In the genomic region with DNA sequence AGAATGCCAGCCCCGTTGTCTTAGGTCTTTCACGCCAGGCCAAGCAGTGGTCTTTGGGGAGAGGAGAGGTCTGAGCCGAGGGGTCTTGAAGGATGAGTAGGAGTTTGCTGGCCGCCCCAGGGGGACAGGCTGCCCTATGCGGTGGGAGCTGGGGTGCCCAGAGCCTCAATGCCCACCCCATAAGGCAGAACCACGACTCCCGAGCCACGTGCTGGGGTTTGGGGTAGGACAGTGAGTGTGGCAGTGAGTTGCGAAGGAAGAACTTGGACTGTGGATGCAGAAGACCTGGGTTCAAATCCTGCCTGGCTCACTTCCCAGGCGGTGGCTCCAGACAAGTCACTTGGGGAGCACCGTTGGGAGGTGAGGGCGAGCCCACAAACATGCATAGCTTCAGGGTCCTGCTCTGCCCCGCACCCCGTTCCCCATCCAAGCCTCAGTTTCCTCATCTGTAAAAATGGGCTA, we compare ENCODE assay signal across 2 cellular contexts.
TF ChIP-seq lines count a peak whose summit lies in the region.

No MANE protein-coding gene starts in this region.

TF ChIP-seq in IMR-90, 13 proteins besides CTCF, POLR2A, EP300 and RAD21:
- TF ChIP-seq CHD1 (IDR thresholded peaks at IDR 0.05; ENCODE audit: low read depth, low read length), result no peak
- TF ChIP-seq FOS (IDR thresholded peaks at IDR 0.05; ENCODE audit: low read depth, low read length), result no peak
- no peak for TF ChIP-seq MAZ (IDR thresholded peaks at IDR 0.05; ENCODE audit: borderline replicate concordance, low read depth, low read length)
- TF ChIP-seq RCOR1 (IDR thresholded peaks at IDR 0.05; ENCODE audit: insufficient replicate concordance, low read length), result no peak
- TF ChIP-seq, protein P1, sequence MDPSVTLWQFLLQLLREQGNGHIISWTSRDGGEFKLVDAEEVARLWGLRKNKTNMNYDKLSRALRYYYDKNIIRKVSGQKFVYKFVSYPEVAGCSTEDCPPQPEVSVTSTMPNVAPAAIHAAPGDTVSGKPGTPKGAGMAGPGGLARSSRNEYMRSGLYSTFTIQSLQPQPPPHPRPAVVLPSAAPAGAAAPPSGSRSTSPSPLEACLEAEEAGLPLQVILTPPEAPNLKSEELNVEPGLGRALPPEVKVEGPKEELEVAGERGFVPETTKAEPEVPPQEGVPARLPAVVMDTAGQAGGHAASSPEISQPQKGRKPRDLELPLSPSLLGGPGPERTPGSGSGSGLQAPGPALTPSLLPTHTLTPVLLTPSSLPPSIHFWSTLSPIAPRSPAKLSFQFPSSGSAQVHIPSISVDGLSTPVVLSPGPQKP (IDR thresholded peaks at IDR 0.05; ENCODE audit: borderline replicate concordance, low read depth, low read length), result no peak
- no peak for TF ChIP-seq NFE2L2 (IDR thresholded peaks at IDR 0.05; ENCODE audit: low read depth, low read length)
- TF ChIP-seq CEBPB (IDR thresholded peaks at IDR 0.05; ENCODE audit: low read depth, low read length), result no peak
- TF ChIP-seq MXI1 (IDR thresholded peaks at IDR 0.05; ENCODE audit: borderline replicate concordance, low read depth, low read length), result no peak
- no peak for TF ChIP-seq SMC3 (IDR thresholded peaks at IDR 0.05; ENCODE audit: low read depth, low read length)
- TF ChIP-seq MAFK (IDR thresholded peaks at IDR 0.05; ENCODE audit: low read depth, low read length), result no peak
- TF ChIP-seq, protein P2, sequence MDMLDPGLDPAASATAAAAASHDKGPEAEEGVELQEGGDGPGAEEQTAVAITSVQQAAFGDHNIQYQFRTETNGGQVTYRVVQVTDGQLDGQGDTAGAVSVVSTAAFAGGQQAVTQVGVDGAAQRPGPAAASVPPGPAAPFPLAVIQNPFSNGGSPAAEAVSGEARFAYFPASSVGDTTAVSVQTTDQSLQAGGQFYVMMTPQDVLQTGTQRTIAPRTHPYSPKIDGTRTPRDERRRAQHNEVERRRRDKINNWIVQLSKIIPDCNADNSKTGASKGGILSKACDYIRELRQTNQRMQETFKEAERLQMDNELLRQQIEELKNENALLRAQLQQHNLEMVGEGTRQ (IDR thresholded peaks at IDR 0.05; ENCODE audit: low read depth, low read length), result no peak
- no peak for TF ChIP-seq RFX5 (IDR thresholded peaks at IDR 0.05; ENCODE audit: low read depth, low read length)
- no peak for TF ChIP-seq BHLHE40 (IDR thresholded peaks at IDR 0.05; ENCODE audit: low read depth, low read length)

TF ChIP-seq in GM12891, 5 proteins besides CTCF, POLR2A, EP300 and RAD21:
- TF ChIP-seq POU2F2 (IDR thresholded peaks at IDR 0.05; ENCODE audit: low read depth, low read length) (no peak), SPI1 (IDR thresholded peaks at IDR 0.05; ENCODE audit: low read depth, low read length) (no peak), POLR2AphosphoS5 (IDR thresholded peaks at IDR 0.05; ENCODE audit: low read depth, low read length) (no peak), TAF1 (IDR thresholded peaks at IDR 0.05; ENCODE audit: low read depth, low read length) (no peak), PAX5 (IDR thresholded peaks at IDR 0.05; ENCODE audit: insufficient read depth, low read length, severe bottlenecking) (no peak)
